Comparison of ENCODE assay signal across 23 cellular contexts in the genomic region with DNA sequence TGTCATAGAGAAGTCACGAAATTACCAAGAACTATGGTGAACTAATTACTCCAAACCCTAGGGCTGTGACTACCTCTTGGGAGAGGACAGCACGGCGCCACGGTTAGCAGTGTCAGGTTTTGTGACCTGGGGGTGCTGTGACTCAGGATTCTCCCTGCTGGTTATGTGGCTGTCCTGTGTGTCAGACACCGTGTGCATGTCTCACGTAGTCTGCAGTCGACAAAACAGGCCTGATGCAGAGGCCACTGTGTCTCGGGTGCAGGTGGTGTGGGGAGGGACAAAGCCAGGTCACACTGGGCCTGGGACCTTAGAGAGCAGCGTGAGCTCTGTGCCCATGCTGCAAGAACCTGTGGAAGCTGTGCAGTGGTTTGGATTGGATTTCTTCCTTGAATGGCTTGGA. TPM values are rescaled to one million over a fixed set of nuclear protein-coding genes. Genes with fewer than 3 reads are reported as not detected.
DNase-seq lines count a peak whose midpoint lies in the region; ATAC-seq and TF ChIP-seq lines count a peak whose summit lies in the region.
"Had no signal": no experiment of that assay in that cellular context is flagged by ENCODE, and none has a peak within 500 bp of the region (broad histone marks: within the 10 kb centered on the region; RNA-seq: fewer than 3 reads in every experiment).

No MANE protein-coding gene starts in this region.

- no peak for TF ChIP-seq POLR2A in erythroblast (IDR thresholded peaks at IDR 0.05; ENCODE audit: low read length)

- H3K4me3 Mint-ChIP-seq in WTC11 (no peak overlapping the region), glutamatergic neuron (ENCODE audit: unreplicated experiment) (peak overlapping the region; percentile 27)
- H3K4me3 Mint-ChIP-seq: H9; IgD-negative memory B cell; naive B cell; stimulated activated naive B cell treated with anti-CD40 and anti-IgM and Interleukin-4, amounts not matched to agents 10 μg/mL and 1 μg/mL and 100 μg/mL, for 72 hours; T-helper 2 cell treated with Interferon-gamma antibody and Interleukin-4, amounts not matched to agents 5 μg/mL and 100 μg/mL, for 36 hours had no signal

- intact Hi-C loops in right cardiac atrium (cut with DNase I) (no loop called here), left ventricle myocardium inferior (cut with micrococcal nuclease) (no loop called here)

- H3K36me3 Mint-ChIP-seq in WTC11 = peaks cover 36% of the 10 kb centered on the region
- H3K36me3 Mint-ChIP-seq in glutamatergic neuron (ENCODE audit: unreplicated experiment) = peaks cover 5% of the 10 kb centered on the region

- H3K27ac Mint-ChIP-seq in WTC11 (peak overlapping the region; percentile 15; the same call in 1 of the 2 replicates), glutamatergic neuron (ENCODE audit: unreplicated experiment) (peak overlapping the region; percentile 89)
- H3K27ac Mint-ChIP-seq: H9; stimulated activated naive B cell treated with anti-CD40 and anti-IgM and Interleukin-4, amounts not matched to agents 10 μg/mL and 1 μg/mL and 100 μg/mL, for 72 hours; T-helper 2 cell treated with Interferon-gamma antibody and Interleukin-4, amounts not matched to agents 5 μg/mL and 100 μg/mL, for 36 hours had no signal

- H3K36me3 ChIP-seq in left ventricle myocardium inferior = peaks cover 57% of the 10 kb centered on the region

- CTCF ChIA-PET in WTC11 (lab: Charles Lee) = no interaction called here

- no peak for TF ChIP-seq CTCF in left ventricle myocardium inferior (IDR thresholded peaks at IDR 0.05; ENCODE audit: borderline replicate concordance)
- TF ChIP-seq CTCF in WTC11 (IDR thresholded peaks at IDR 0.05) = no peak
- TF ChIP-seq CTCF in glutamatergic neuron (IDR thresholded peaks at IDR 0.05; ENCODE audit: partially characterized antibody, unreplicated experiment) = no peak

- peak; percentile 11 to 28 for ATAC-seq in right cardiac atrium
- no peak for ATAC-seq in WTC11
- ATAC-seq in HG03439 (IDR thresholded peaks at IDR 0.05; ENCODE audit: unreplicated experiment) = no peak
- ATAC-seq: heart left ventricle; stimulated activated naive B cell treated with anti-CD40 and anti-IgM and Interleukin-4, amounts not matched to agents 10 μg/mL and 1 μg/mL and 100 μg/mL, for 72 hours had no signal

- H3K9me3 ChIP-seq in right cardiac atrium (ENCODE audit: control insufficient read depth, low read length) = no peaks in the 10 kb centered on the region
- H3K9me3 ChIP-seq in left ventricle myocardium inferior (replicated peaks) = no peaks in the 10 kb centered on the region
- H3K9me3 ChIP-seq: heart left ventricle, MG63 had no signal

- H3K27me3 ChIP-seq in right cardiac atrium (ENCODE audit: control insufficient read depth, insufficient read depth) = no peaks in the 10 kb centered on the region
- no peaks in the 10 kb centered on the region for H3K27me3 ChIP-seq in left ventricle myocardium inferior (ENCODE audit: low read depth)
- H3K27me3 ChIP-seq: cardiac muscle cell, heart left ventricle, MG63 had no signal

- 92% methylated on average over 9 of the region's 9 CpGs for WGBS in right cardiac atrium

- H3K4me1 Mint-ChIP-seq in WTC11 = no peaks in the 10 kb centered on the region
- peaks cover 16% of the 10 kb centered on the region for H3K4me1 Mint-ChIP-seq in glutamatergic neuron (ENCODE audit: low read depth, unreplicated experiment)
- H3K4me1 Mint-ChIP-seq: H9 had no signal

- H3K9me3 Mint-ChIP-seq in WTC11 (no peaks in the 10 kb centered on the region), glutamatergic neuron (ENCODE audit: unreplicated experiment) (peaks cover 13% of the 10 kb centered on the region)
- H3K9me3 Mint-ChIP-seq: H9; IgD-negative memory B cell; naive B cell; stimulated activated naive B cell treated with anti-CD40 and anti-IgM and Interleukin-4, amounts not matched to agents 10 μg/mL and 1 μg/mL and 100 μg/mL, for 72 hours; T-helper 2 cell treated with Interferon-gamma antibody and Interleukin-4, amounts not matched to agents 5 μg/mL and 100 μg/mL, for 36 hours had no signal

- no peaks in the 10 kb centered on the region for H3K4me1 ChIP-seq in right cardiac atrium (ENCODE audit: control insufficient read depth, insufficient read depth, low read length)
- H3K4me1 ChIP-seq in left ventricle myocardium inferior = no peaks in the 10 kb centered on the region
- H3K4me1 ChIP-seq: heart left ventricle had no signal

- H3K27ac ChIP-seq in right cardiac atrium (ENCODE audit: low read length) (no peak overlapping the region), left ventricle myocardium inferior (replicated peaks) (no peak overlapping the region)
- H3K27ac ChIP-seq: C4-2B, cardiac muscle cell, heart left ventricle had no signal

- DNase-seq in right cardiac atrium (no peak), left ventricle myocardium inferior (no peak), WTC11 (ENCODE audit: low spot score) (no peak), glutamatergic neuron (no peak), erythroblast (lab: John Stamatoyannopoulos, UW) (no peak), NCI-H82 treated with DMSO at 0.1 percent for 48 hours (lab: John Stamatoyannopoulos, UW; ENCODE audit: unreplicated experiment) (no peak)
- peak; percentile 21 for DNase-seq in stimulated activated CD8-positive, alpha-beta memory T cell treated with anti-CD3 and anti-CD28 coated beads, Interleukin-4, amount 100 ng/mL, for 48 hours
- DNase-seq: activated CD4-positive, CD25-positive, alpha-beta regulatory T cell; dermis blood vessel endothelial cell; DMS153; GF-D8; H9; MG63; naive B cell; NCI-H1436; NCI-H524 treated with DMSO at 0.1 percent for 48 hours; stimulated activated naive B cell treated with anti-CD40 and anti-IgM and Interleukin-4, amounts not matched to agents 10 μg/mL and 1 μg/mL and 100 μg/mL, for 72 hours had no signal

- POLR2A ChIA-PET in WTC11 (lab: Charles Lee) = no interaction called here

- H3K4me3 ChIP-seq in right cardiac atrium (ENCODE audit: low read length) = no peak overlapping the region
- H3K4me3 ChIP-seq in left ventricle myocardium inferior = no peak overlapping the region
- H3K4me3 ChIP-seq: cardiac muscle cell, heart left ventricle, MG63 had no signal

- H3K27me3 Mint-ChIP-seq in WTC11 (ENCODE audit: low read depth) = no peaks in the 10 kb centered on the region
- H3K27me3 Mint-ChIP-seq in glutamatergic neuron (ENCODE audit: unreplicated experiment) = peaks cover 12% of the 10 kb centered on the region
- H3K27me3 Mint-ChIP-seq: IgD-negative memory B cell; naive B cell; stimulated activated naive B cell treated with anti-CD40 and anti-IgM and Interleukin-4, amounts not matched to agents 10 μg/mL and 1 μg/mL and 100 μg/mL, for 72 hours had no signal

TF ChIP-seq in WTC11, 78 proteins besides CTCF, POLR2A, EP300 and RAD21:
- TF ChIP-seq PRRX2 (CRISPR knock-in tag; IDR thresholded peaks at IDR 0.05) = no peak

RNA-seq across cellular contexts. Expression of a gene that starts 34.1 kb away (rescaled TPM):
- 10 to 100 TPM; 20.2 to 28.0 (median 24.6) TPM for total RNA-seq in right cardiac atrium
- polyA plus RNA-seq in right cardiac atrium = 24.9 TPM
- total RNA-seq in left ventricle myocardium inferior = 19.4 TPM
- 39.3 to 44.4 TPM (median 41.5 TPM) in 3 replicates for total RNA-seq in WTC11 (2021)
- total RNA-seq in glutamatergic neuron (ENCODE audit: unreplicated experiment) = 25.4 TPM

Comparison
In these comparisons a context has a peak if more than half of its experiments do, and no peak if none do; other contexts are left out.
1. ATAC-seq: peak in right cardiac atrium (2 of 2); none in WTC11 (single experiment) and HG03439 (single experiment).